In genomic region chr18:63339920-63340484, GRCh38 we compare ENCODE assay signal across 8 cellular contexts. TPM values are rescaled to one million over a fixed set of nuclear protein-coding genes. Genes with fewer than 3 reads are reported as not detected.
DNase-seq lines count a peak whose midpoint lies in the region; ATAC-seq and TF ChIP-seq lines count a peak whose summit lies in the region.

No MANE protein-coding gene starts in this region.

- ATAC-seq in HG03175 (IDR thresholded peaks at IDR 0.05; ENCODE audit: unreplicated experiment) = no peak

- peaks cover 0 to 6% of the 10 kb centered on the region in 2 donors for H3K4me1 ChIP-seq in thyroid gland

- H3K4me1 Mint-ChIP-seq in activated naive CD8-positive, alpha-beta T cell treated with anti-CD3 and anti-CD28 coated beads for 36 hours = peaks cover 7% of the 10 kb centered on the region
- H3K4me1 Mint-ChIP-seq in immature natural killer cell = no peaks in the 10 kb centered on the region

- no peaks in the 10 kb centered on the region for H3K9me3 ChIP-seq in thyroid gland

- DNase-seq in AG10803 (ENCODE audit: low read depth) (peak; percentile 46), GM12864 (ENCODE audit: low read depth) (no peak), NCI-H748 treated with DMSO at 0.1 percent for 48 hours (lab: John Stamatoyannopoulos, UW) (peak; percentile 60), immature natural killer cell (peak in 2 of 3 donors; percentile 31 to 45), thyroid gland (peak; percentile 15 to 20), mucosa of gallbladder (ENCODE audit: low spot score) (no peak)
- DNase-seq in activated naive CD8-positive, alpha-beta T cell treated with anti-CD3 and anti-CD28 coated beads for 36 hours = no peak

- no peaks in the 10 kb centered on the region for H3K27me3 Mint-ChIP-seq in activated naive CD8-positive, alpha-beta T cell treated with anti-CD3 and anti-CD28 coated beads for 36 hours
- peaks cover 0 to 1% (median 0%) of the 10 kb centered on the region in 3 donors for H3K27me3 Mint-ChIP-seq in immature natural killer cell (ENCODE audit: low read depth in 3 of 3)

- H3K27ac Mint-ChIP-seq in activated naive CD8-positive, alpha-beta T cell treated with anti-CD3 and anti-CD28 coated beads for 36 hours = peak overlapping the region; percentile 4
- peak overlapping the region in 1 of 6 donors; percentile 30 for H3K27ac Mint-ChIP-seq in immature natural killer cell

- H3K4me3 ChIP-seq in AG10803 (ENCODE audit: low read length) = no peak overlapping the region
- no peak overlapping the region for H3K4me3 ChIP-seq in GM12864 (ENCODE audit: low read depth, low read length)
- H3K4me3 ChIP-seq in thyroid gland (replicated peaks in 1 of 3) = no peak overlapping the region

- H3K4me3 Mint-ChIP-seq in activated naive CD8-positive, alpha-beta T cell treated with anti-CD3 and anti-CD28 coated beads for 36 hours = no peak overlapping the region
- no peak overlapping the region for H3K4me3 Mint-ChIP-seq in immature natural killer cell

- WGBS in thyroid gland, 2 donors = 24 to 33% methylated on average over 4 of the region's 4 CpGs

- TF ChIP-seq POLR2A in thyroid gland (IDR thresholded peaks at IDR 0.05) = no peak

- H3K27ac ChIP-seq in thyroid gland = no peak overlapping the region

- H3K27me3 ChIP-seq in thyroid gland = no peaks in the 10 kb centered on the region

- TF ChIP-seq CTCF in AG10803 (conservative IDR thresholded peaks at IDR 0.05; ENCODE audit: low read length) (peak; percentile 67), GM12864 (IDR thresholded peaks at IDR 0.05; ENCODE audit: low read depth, low read length, missing control alignments) (peak; percentile 53), thyroid gland (IDR thresholded peaks at IDR 0.05) (peak in 3 of 6 experiments; percentile 34 to 41 (median 37))

- H3K36me3 ChIP-seq in thyroid gland = peaks cover 9 to 15% of the 10 kb centered on the region in 2 donors

- H3K9me3 Mint-ChIP-seq in activated naive CD8-positive, alpha-beta T cell treated with anti-CD3 and anti-CD28 coated beads for 36 hours = no peaks in the 10 kb centered on the region
- no peaks in the 10 kb centered on the region for H3K9me3 Mint-ChIP-seq in immature natural killer cell

- intact Hi-C loops in thyroid gland (cut with DNase I) = no loop called here

- peaks cover 29% of the 10 kb centered on the region for H3K36me3 Mint-ChIP-seq in activated naive CD8-positive, alpha-beta T cell treated with anti-CD3 and anti-CD28 coated beads for 36 hours
- peaks cover 4 to 32% (median 15%) of the 10 kb centered on the region in 3 donors for H3K36me3 Mint-ChIP-seq in immature natural killer cell

RNA-seq across cellular contexts. Expression of gene BCL2, which starts 20.4 kb away (rescaled TPM):
- 10 to 100 TPM; 62.8 to 67.3 TPM for total RNA-seq in activated naive CD8-positive, alpha-beta T cell treated with anti-CD3 and anti-CD28 coated beads for 36 hours
- polyA plus RNA-seq in immature natural killer cell = 1 to 10 TPM; 5.1 to 8.0 (median 5.7) TPM
- total RNA-seq in thyroid gland (100 to 1,000 TPM; 108 to 163 (median 115) TPM), mucosa of gallbladder (18.5 TPM)

RNA-seq across cellular contexts. Expression of gene KDSR, which starts 27.0 kb away (rescaled TPM):
- 10 to 100 TPM; 50.5 to 55.8 TPM for total RNA-seq in activated naive CD8-positive, alpha-beta T cell treated with anti-CD3 and anti-CD28 coated beads for 36 hours
- polyA plus RNA-seq in immature natural killer cell = 10 to 100 TPM; 37.7 to 45.6 (median 39.2) TPM
- total RNA-seq in thyroid gland (10 to 100 TPM; 30.7 to 85.7 (median 46.8) TPM), mucosa of gallbladder (59.4 TPM)

Comparison
In these comparisons a context has a peak if more than half of its experiments do, and no peak if none do; other contexts are left out.
1. DNase-seq: peak in AG10803 (single experiment), NCI-H748 treated with DMSO at 0.1 percent for 48 hours (single experiment), immature natural killer cell (2 of 3) and thyroid gland (2 of 2); none in GM12864 (single experiment), activated naive CD8-positive, alpha-beta T cell treated with anti-CD3 and anti-CD28 coated beads for 36 hours (single experiment) and mucosa of gallbladder (single experiment).